Comparison of ENCODE assay signal across 8 cellular contexts in genomic region chr1:84847253-84848247, GRCh38. TPM values are rescaled to one million over a fixed set of nuclear protein-coding genes. Genes with fewer than 3 reads are reported as not detected.
DNase-seq lines count a peak whose midpoint lies in the region; ATAC-seq, FAIRE-seq and TF ChIP-seq lines count a peak whose summit lies in the region.
"Had no signal": no experiment of that assay in that cellular context is flagged by ENCODE, and none has a peak within 500 bp of the region (broad histone marks: within the 10 kb centered on the region; RNA-seq: fewer than 3 reads in every experiment).

No MANE protein-coding gene starts in this region.

- peaks cover 12% of the 10 kb centered on the region for H3K4me1 Mint-ChIP-seq in activated T-helper 1 cell treated with anti-CD3 and anti-CD28 coated beads, Interleukin-12 subunit alpha, Interleukin-12 subunit beta, Interleukin-2, Interleukin-4 antibody, amounts not matched to agents 30 ng/mL and 10 ng/mL and 1 ng/mL, durations not matched to agents 14 hours and 24 hours and 36 hours (ENCODE audit: low read depth)

- H3K4me3 Mint-ChIP-seq in activated T-helper 1 cell treated with anti-CD3 and anti-CD28 coated beads, Interleukin-12 subunit alpha, Interleukin-12 subunit beta, Interleukin-2, Interleukin-4 antibody, amounts not matched to agents 30 ng/mL and 10 ng/mL and 1 ng/mL, durations not matched to agents 14 hours and 24 hours and 36 hours, result no peak overlapping the region
- H3K4me3 Mint-ChIP-seq: T-helper 1 cell treated with Interleukin-12 subunit alpha and Interleukin-12 subunit beta and Interleukin-4 antibody, amounts not matched to agents 30 μg/mL and 1 μg/mL, for 36 hours had no signal

- DNase-seq in KBM-7 (peak; percentile 76), RKO (ENCODE audit: low spot score) (peak; percentile 16), middle frontal gyrus (ENCODE audit: extremely low spot score, low spot score) (peak; percentile 27)
- DNase-seq in activated T-helper 1 cell treated with anti-CD3 and anti-CD28 coated beads, Interleukin-12 subunit alpha, Interleukin-12 subunit beta, Interleukin-2, Interleukin-4 antibody, amounts not matched to agents 30 ng/mL and 10 ng/mL and 1 ng/mL, durations not matched to agents 14 hours and 24 hours and 36 hours (ENCODE audit: low spot score), result no peak

- in situ Hi-C loops in KBM-7 (cut with MboI; ENCODE audit: low pct_unique_long_range_greater_than_20kb, low sequenced_read_pairs), result no loop called here

- no peak for TF ChIP-seq POLR2A in GM18505 (IDR thresholded peaks at IDR 0.05; ENCODE audit: borderline replicate concordance, extremely low read depth, insufficient read depth, insufficient read length)

- intact Hi-C loops in activated T-helper 1 cell treated with anti-CD3 and anti-CD28 coated beads, Interleukin-12 subunit alpha, Interleukin-12 subunit beta, Interleukin-2, Interleukin-4 antibody, amounts not matched to agents 30 ng/mL and 10 ng/mL and 1 ng/mL, durations not matched to agents 14 hours and 24 hours and 36 hours (cut with micrococcal nuclease), result no loop called here

- ATAC-seq in GM18505 (IDR thresholded peaks at IDR 0.05; ENCODE audit: unreplicated experiment), result peak; percentile 65
- no peak for ATAC-seq in HG03025 (IDR thresholded peaks at IDR 0.05; ENCODE audit: low FRiP score, unreplicated experiment)

- no peak overlapping the region for H3K27ac Mint-ChIP-seq in activated T-helper 1 cell treated with anti-CD3 and anti-CD28 coated beads, Interleukin-12 subunit alpha, Interleukin-12 subunit beta, Interleukin-2, Interleukin-4 antibody, amounts not matched to agents 30 ng/mL and 10 ng/mL and 1 ng/mL, durations not matched to agents 14 hours and 24 hours and 36 hours
- H3K27ac Mint-ChIP-seq: T-helper 1 cell treated with Interleukin-12 subunit alpha and Interleukin-12 subunit beta and Interleukin-4 antibody, amounts not matched to agents 30 μg/mL and 1 μg/mL, for 36 hours had no signal

- FAIRE-seq in endometrium (lab: Jason Lieb, UNC), result peak; percentile 15

- H3K36me3 Mint-ChIP-seq in activated T-helper 1 cell treated with anti-CD3 and anti-CD28 coated beads, Interleukin-12 subunit alpha, Interleukin-12 subunit beta, Interleukin-2, Interleukin-4 antibody, amounts not matched to agents 30 ng/mL and 10 ng/mL and 1 ng/mL, durations not matched to agents 14 hours and 24 hours and 36 hours (ENCODE audit: low read depth), result peaks cover 10% of the 10 kb centered on the region

- no peaks in the 10 kb centered on the region for H3K9me3 Mint-ChIP-seq in activated T-helper 1 cell treated with anti-CD3 and anti-CD28 coated beads, Interleukin-12 subunit alpha, Interleukin-12 subunit beta, Interleukin-2, Interleukin-4 antibody, amounts not matched to agents 30 ng/mL and 10 ng/mL and 1 ng/mL, durations not matched to agents 14 hours and 24 hours and 36 hours
- H3K9me3 Mint-ChIP-seq: T-helper 1 cell treated with Interleukin-12 subunit alpha and Interleukin-12 subunit beta and Interleukin-4 antibody, amounts not matched to agents 30 μg/mL and 1 μg/mL, for 36 hours had no signal

- H3K27me3 Mint-ChIP-seq in activated T-helper 1 cell treated with anti-CD3 and anti-CD28 coated beads, Interleukin-12 subunit alpha, Interleukin-12 subunit beta, Interleukin-2, Interleukin-4 antibody, amounts not matched to agents 30 ng/mL and 10 ng/mL and 1 ng/mL, durations not matched to agents 14 hours and 24 hours and 36 hours (ENCODE audit: insufficient read depth), result peaks cover 11% of the 10 kb centered on the region

RNA-seq across cellular contexts. Expression of gene LPAR3, which starts 45.5 kb away (rescaled TPM):
- 0.34 and 0.47 TPM in 2 replicates for total RNA-seq in activated T-helper 1 cell treated with anti-CD3 and anti-CD28 coated beads, Interleukin-12 subunit alpha, Interleukin-12 subunit beta, Interleukin-2, Interleukin-4 antibody, amounts not matched to agents 30 ng/mL and 10 ng/mL and 1 ng/mL, durations not matched to agents 14 hours and 24 hours and 36 hours
